Comparison of ENCODE assay signal across 1 cellular context in genomic region chr1:43971336-43971980, GRCh38.
TF ChIP-seq lines count a peak whose summit lies in the region.

No MANE protein-coding gene starts in this region.

TF ChIP-seq in SK-N-SH treated with all-trans-retinoic acid at 6 μM for 48 hours, 23 proteins besides CTCF, POLR2A, EP300 and RAD21 (continued from another document):
- TF ChIP-seq ZNF565 (CRISPR knock-in tag; conservative IDR thresholded peaks at IDR 0.05; ENCODE audit: low read depth) (no peak), ISL1 (CRISPR knock-in tag; IDR thresholded peaks at IDR 0.05) (no peak), ZC3H10 (CRISPR knock-in tag; IDR thresholded peaks at IDR 0.05) (no peak), ESRRG (CRISPR knock-in tag; IDR thresholded peaks at IDR 0.05) (no peak)
